10 cellular contexts compared by ENCODE assay signal in genomic region chr15:92643849-92644815, GRCh38. TPM values are rescaled to one million over a fixed set of nuclear protein-coding genes. Genes with fewer than 3 reads are reported as not detected.
DNase-seq lines count a peak whose midpoint lies in the region; ATAC-seq and TF ChIP-seq lines count a peak whose summit lies in the region.
"Had no signal": no experiment of that assay in that cellular context is flagged by ENCODE, and none has a peak within 500 bp of the region (broad histone marks: within the 10 kb centered on the region; RNA-seq: fewer than 3 reads in every experiment).

No MANE protein-coding gene starts in this region.

- no peak for TF ChIP-seq CTCF in WERI-Rb-1 (IDR thresholded peaks at IDR 0.05; ENCODE audit: low read depth, low read length)
- no peak for TF ChIP-seq CTCF in progenitor cell of endocrine pancreas (IDR thresholded peaks at IDR 0.05; ENCODE audit: unreplicated experiment)
- no peak for TF ChIP-seq CTCF in activated CD8-positive, alpha-beta T cell treated with anti-CD3 and anti-CD28 coated beads for 36 hours (IDR thresholded peaks at IDR 0.05)

- DNase-seq in WERI-Rb-1 (no peak), progenitor cell of endocrine pancreas (ENCODE audit: low spot score, unreplicated experiment) (no peak)
- DNase-seq in effector memory CD4-positive, alpha-beta T cell: no peak
- no peak for DNase-seq in activated CD8-positive, alpha-beta T cell treated with anti-CD3 and anti-CD28 coated beads for 36 hours
- DNase-seq in central memory CD4-positive, alpha-beta T cell: no peak
- DNase-seq: NCI-H748 treated with DMSO at 0.1 percent for 48 hours, right cardiac atrium, SHP77 had no signal

- peaks cover 19% of the 10 kb centered on the region for H3K36me3 Mint-ChIP-seq in progenitor cell of endocrine pancreas (ENCODE audit: insufficient read depth)
- H3K36me3 Mint-ChIP-seq in activated CD8-positive, alpha-beta T cell treated with anti-CD3 and anti-CD28 coated beads for 36 hours (ENCODE audit: low read depth): peaks cover 4% of the 10 kb centered on the region

- H3K27ac Mint-ChIP-seq in progenitor cell of endocrine pancreas: peak overlapping the region; percentile 10
- no peak overlapping the region for H3K27ac Mint-ChIP-seq in activated CD8-positive, alpha-beta T cell treated with anti-CD3 and anti-CD28 coated beads for 36 hours

- peaks cover 12% of the 10 kb centered on the region for H3K9me3 ChIP-seq in WERI-Rb-1 (ENCODE audit: severe bottlenecking)
- H3K9me3 ChIP-seq in effector memory CD4-positive, alpha-beta T cell (ENCODE audit: control insufficient read depth, low read length): no peaks in the 10 kb centered on the region

- H3K27ac ChIP-seq in WERI-Rb-1: peak overlapping the region; percentile 92
- no peak overlapping the region for H3K27ac ChIP-seq in effector memory CD4-positive, alpha-beta T cell (ENCODE audit: insufficient read depth, low read length, poor library complexity, severe bottlenecking)

- intact Hi-C loops in activated CD8-positive, alpha-beta T cell treated with anti-CD3 and anti-CD28 coated beads for 36 hours (cut with micrococcal nuclease): no loop called here

- POLR2A ChIA-PET in activated CD8-positive, alpha-beta T cell treated with anti-CD3 and anti-CD28 coated beads for 36 hours (lab: Charles Lee): no interaction called here

- H3K27me3 ChIP-seq in WERI-Rb-1 (ENCODE audit: insufficient read depth, low read depth, severe bottlenecking): no peaks in the 10 kb centered on the region
- H3K27me3 ChIP-seq in effector memory CD4-positive, alpha-beta T cell (replicated peaks; ENCODE audit: control insufficient read depth, insufficient read depth, low read length, poor library complexity, severe bottlenecking): no peaks in the 10 kb centered on the region

- no peaks in the 10 kb centered on the region for H3K27me3 Mint-ChIP-seq in progenitor cell of endocrine pancreas
- H3K27me3 Mint-ChIP-seq in activated CD8-positive, alpha-beta T cell treated with anti-CD3 and anti-CD28 coated beads for 36 hours: peaks cover 3% of the 10 kb centered on the region

- peak; percentile 62 for ATAC-seq in GM18511 (IDR thresholded peaks at IDR 0.05; ENCODE audit: unreplicated experiment)
- peak; percentile 71 for ATAC-seq in HG02610 (IDR thresholded peaks at IDR 0.05; ENCODE audit: unreplicated experiment)
- no peak for ATAC-seq in activated CD8-positive, alpha-beta T cell treated with anti-CD3 and anti-CD28 coated beads for 36 hours

- H3K36me3 ChIP-seq in WERI-Rb-1: peaks cover 2% of the 10 kb centered on the region
- no peaks in the 10 kb centered on the region for H3K36me3 ChIP-seq in effector memory CD4-positive, alpha-beta T cell (ENCODE audit: control insufficient read depth, insufficient read depth, low read length)

- H3K4me3 Mint-ChIP-seq in progenitor cell of endocrine pancreas (ENCODE audit: low read depth): no peak overlapping the region
- no peak overlapping the region for H3K4me3 Mint-ChIP-seq in activated CD8-positive, alpha-beta T cell treated with anti-CD3 and anti-CD28 coated beads for 36 hours

- H3K4me1 ChIP-seq in effector memory CD4-positive, alpha-beta T cell (ENCODE audit: control insufficient read depth, insufficient read depth, low read length, poor library complexity, severe bottlenecking): no peaks in the 10 kb centered on the region

- no peak overlapping the region for H3K4me3 ChIP-seq in WERI-Rb-1 (ENCODE audit: low read depth, low read length)
- no peak overlapping the region for H3K4me3 ChIP-seq in effector memory CD4-positive, alpha-beta T cell (ENCODE audit: insufficient read depth, low read depth, low read length, poor library complexity, severe bottlenecking)

- CTCF ChIA-PET in activated CD8-positive, alpha-beta T cell treated with anti-CD3 and anti-CD28 coated beads for 36 hours (lab: Charles Lee): no interaction called here

- H3K9me3 Mint-ChIP-seq in progenitor cell of endocrine pancreas (ENCODE audit: low read depth): peaks cover 22% of the 10 kb centered on the region
- H3K9me3 Mint-ChIP-seq in activated CD8-positive, alpha-beta T cell treated with anti-CD3 and anti-CD28 coated beads for 36 hours: peaks cover 12% of the 10 kb centered on the region

- H3K4me1 Mint-ChIP-seq in progenitor cell of endocrine pancreas (ENCODE audit: low read depth): peaks cover 31% of the 10 kb centered on the region
- H3K4me1 Mint-ChIP-seq in activated CD8-positive, alpha-beta T cell treated with anti-CD3 and anti-CD28 coated beads for 36 hours (ENCODE audit: low read depth): no peaks in the 10 kb centered on the region

RNA-seq across cellular contexts. Expression of gene FAM174B, which starts 11.4 kb away (rescaled TPM):
- total RNA-seq in progenitor cell of endocrine pancreas: 33.4 and 37.0 TPM in 2 replicates
- total RNA-seq in activated CD8-positive, alpha-beta T cell treated with anti-CD3 and anti-CD28 coated beads for 36 hours: 1 to 10 TPM; 2.6 to 3.0 TPM
